Comparison of ENCODE assay signal across 8 cellular contexts in the genomic region with DNA sequence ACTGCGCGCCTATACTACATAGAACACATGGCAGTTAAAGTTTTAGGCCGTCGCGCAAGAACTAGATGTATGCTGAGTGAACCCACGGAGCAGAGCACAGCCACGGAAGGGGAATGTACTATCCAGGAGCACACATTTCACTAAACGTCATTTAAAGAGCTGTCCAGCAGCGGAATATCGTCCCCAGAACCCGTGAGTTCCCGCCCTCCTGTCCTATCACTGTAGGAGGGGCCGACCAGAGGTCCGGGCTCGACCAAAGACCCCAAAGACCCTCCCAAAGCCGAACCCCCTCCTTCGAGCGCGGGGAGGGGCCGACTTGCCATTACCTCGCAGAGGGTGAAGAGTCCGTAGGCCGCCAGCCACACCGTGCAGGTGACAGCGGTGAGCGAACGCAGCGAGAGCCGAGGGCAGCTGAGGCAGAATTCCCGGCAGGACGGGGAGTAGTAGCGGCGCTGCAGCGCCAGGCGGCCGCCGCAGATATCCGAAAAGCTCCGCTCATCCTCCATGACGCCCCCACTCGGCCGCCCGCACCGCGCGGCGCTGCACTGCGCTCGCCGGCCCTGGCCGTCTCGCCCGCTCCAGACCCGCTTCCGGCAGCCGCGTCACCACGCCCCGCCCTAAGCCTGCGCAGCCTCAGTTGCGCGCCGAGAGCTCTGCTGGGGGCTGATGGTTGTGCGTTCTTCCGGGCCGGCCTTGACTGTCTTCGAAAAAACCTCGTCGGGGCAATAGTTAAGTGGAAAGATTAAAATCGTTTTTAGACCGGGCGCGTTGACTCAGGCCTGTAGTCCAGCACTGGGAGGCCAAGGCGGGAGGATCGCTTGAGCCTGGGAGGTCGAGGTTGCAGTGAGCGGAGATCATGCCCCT. TPM values are rescaled to one million over a fixed set of nuclear protein-coding genes. Genes with fewer than 3 reads are reported as not detected.
DNase-seq lines count a peak whose midpoint lies in the region; ATAC-seq and TF ChIP-seq lines count a peak whose summit lies in the region.

A gene with protein sequence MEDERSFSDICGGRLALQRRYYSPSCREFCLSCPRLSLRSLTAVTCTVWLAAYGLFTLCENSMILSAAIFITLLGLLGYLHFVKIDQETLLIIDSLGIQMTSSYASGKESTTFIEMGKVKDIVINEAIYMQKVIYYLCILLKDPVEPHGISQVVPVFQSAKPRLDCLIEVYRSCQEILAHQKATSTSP (minus strand): TSS at position 571 of the 864 bp plus-strand sequence. CDS start 65 bp downstream, at position 506.

- H3K27me3 ChIP-seq in kidney epithelial cell (ENCODE audit: control insufficient read depth, insufficient read depth, low read length): no peaks in the 10 kb centered on the region

- H3K4me3 ChIP-seq in AG10803 (ENCODE audit: low read length) (peak within 1 kb of the TSS; percentile 89), kidney epithelial cell (ENCODE audit: low read depth, low read length) (peak within 1 kb of the TSS; percentile 79)

- no peaks in the 10 kb centered on the region for H3K36me3 ChIP-seq in kidney epithelial cell (ENCODE audit: control insufficient read depth, insufficient read depth, low read length)

- TF ChIP-seq CTCF in AG10803 (conservative IDR thresholded peaks at IDR 0.05; ENCODE audit: low read length) (peak; percentile 52), kidney epithelial cell (IDR thresholded peaks at IDR 0.05; ENCODE audit: insufficient read depth, low read length, poor library complexity, severe bottlenecking) (peak; percentile 55)

- DNase-seq in AG10803 (ENCODE audit: low read depth) (peak; percentile 79), NCI-H460 (ENCODE audit: extremely low read depth, low read depth) (peak; percentile 82), cerebellum (ENCODE audit: low spot score) (peak; percentile 96), kidney epithelial cell (ENCODE audit: low read depth) (no peak)
- peak; percentile 89 to 94 for DNase-seq in activated CD4-positive, alpha-beta T cell treated with anti-CD3 and anti-CD28 coated beads for 24 hours (ENCODE audit: low read depth in 2 of 2)
- peak; percentile 84 to 92 for DNase-seq in stimulated activated CD4-positive, alpha-beta T cell treated with anti-CD3 and anti-CD28 coated beads, Interleukin-1b, Interleukin-23, amount 100 ng/mL, for 1 hour (ENCODE audit: low read depth in 2 of 2)

- ATAC-seq in GM18909 (IDR thresholded peaks at IDR 0.05; ENCODE audit: poor library complexity, unreplicated experiment) (peak; percentile 93), HG03159 (IDR thresholded peaks at IDR 0.05; ENCODE audit: unreplicated experiment) (peak; percentile 96)

RNA-seq across cellular contexts. Expression of the gene that starts here (rescaled TPM):
- 27.2 and 39.5 TPM in 2 replicates for total RNA-seq in NCI-H460 (2014; rRNA removed; shearing (Covaris generic))
- 74.8 and 76.2 TPM in 2 replicates for polyA plus RNA-seq in NCI-H460 (2014; cell fraction: nucleus; rRNA removed)
- total RNA-seq in cerebellum: 30.6 TPM
- 27.1 and 28.5 TPM in 2 replicates for total RNA-seq in kidney epithelial cell
